1 cellular context compared by ENCODE assay signal in the genomic region with DNA sequence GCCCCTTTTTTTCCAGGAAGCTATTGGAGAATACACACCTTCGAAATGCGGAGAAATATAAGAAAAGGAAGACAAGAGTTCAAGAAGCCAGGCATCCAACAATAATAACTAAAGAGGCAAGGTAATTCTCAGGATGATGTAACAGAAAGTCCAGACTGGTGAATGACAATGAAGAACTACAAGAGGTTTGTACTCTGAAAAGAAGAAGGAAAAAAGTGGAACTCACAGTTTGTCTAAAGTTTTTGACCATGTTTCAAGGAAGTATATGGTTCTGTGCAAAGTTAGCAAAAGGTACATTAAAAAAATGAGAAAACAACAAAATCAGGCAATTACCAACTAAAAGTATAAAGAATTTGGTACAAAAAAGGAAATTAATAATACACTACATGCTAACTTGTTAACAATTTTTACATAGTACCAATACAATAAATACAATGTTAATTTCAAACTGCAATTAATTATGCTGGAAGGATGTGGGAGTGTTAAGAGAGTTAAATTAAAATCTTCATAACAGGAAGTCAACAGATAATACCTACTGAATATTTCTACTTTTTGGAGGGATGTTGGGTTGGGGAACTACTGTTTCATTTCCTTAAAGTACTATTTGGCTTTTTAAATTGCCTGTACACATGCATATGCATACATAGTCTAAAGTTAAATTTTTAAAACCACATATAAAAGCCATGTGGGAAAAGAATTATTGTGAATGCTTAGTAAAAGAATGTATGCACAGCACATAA.
TF ChIP-seq lines count a peak whose summit lies in the region.

No MANE protein-coding gene starts in this region.

TF ChIP-seq in GM23338, 12 proteins besides CTCF, POLR2A, EP300 and RAD21:
- TF ChIP-seq, protein P1, sequence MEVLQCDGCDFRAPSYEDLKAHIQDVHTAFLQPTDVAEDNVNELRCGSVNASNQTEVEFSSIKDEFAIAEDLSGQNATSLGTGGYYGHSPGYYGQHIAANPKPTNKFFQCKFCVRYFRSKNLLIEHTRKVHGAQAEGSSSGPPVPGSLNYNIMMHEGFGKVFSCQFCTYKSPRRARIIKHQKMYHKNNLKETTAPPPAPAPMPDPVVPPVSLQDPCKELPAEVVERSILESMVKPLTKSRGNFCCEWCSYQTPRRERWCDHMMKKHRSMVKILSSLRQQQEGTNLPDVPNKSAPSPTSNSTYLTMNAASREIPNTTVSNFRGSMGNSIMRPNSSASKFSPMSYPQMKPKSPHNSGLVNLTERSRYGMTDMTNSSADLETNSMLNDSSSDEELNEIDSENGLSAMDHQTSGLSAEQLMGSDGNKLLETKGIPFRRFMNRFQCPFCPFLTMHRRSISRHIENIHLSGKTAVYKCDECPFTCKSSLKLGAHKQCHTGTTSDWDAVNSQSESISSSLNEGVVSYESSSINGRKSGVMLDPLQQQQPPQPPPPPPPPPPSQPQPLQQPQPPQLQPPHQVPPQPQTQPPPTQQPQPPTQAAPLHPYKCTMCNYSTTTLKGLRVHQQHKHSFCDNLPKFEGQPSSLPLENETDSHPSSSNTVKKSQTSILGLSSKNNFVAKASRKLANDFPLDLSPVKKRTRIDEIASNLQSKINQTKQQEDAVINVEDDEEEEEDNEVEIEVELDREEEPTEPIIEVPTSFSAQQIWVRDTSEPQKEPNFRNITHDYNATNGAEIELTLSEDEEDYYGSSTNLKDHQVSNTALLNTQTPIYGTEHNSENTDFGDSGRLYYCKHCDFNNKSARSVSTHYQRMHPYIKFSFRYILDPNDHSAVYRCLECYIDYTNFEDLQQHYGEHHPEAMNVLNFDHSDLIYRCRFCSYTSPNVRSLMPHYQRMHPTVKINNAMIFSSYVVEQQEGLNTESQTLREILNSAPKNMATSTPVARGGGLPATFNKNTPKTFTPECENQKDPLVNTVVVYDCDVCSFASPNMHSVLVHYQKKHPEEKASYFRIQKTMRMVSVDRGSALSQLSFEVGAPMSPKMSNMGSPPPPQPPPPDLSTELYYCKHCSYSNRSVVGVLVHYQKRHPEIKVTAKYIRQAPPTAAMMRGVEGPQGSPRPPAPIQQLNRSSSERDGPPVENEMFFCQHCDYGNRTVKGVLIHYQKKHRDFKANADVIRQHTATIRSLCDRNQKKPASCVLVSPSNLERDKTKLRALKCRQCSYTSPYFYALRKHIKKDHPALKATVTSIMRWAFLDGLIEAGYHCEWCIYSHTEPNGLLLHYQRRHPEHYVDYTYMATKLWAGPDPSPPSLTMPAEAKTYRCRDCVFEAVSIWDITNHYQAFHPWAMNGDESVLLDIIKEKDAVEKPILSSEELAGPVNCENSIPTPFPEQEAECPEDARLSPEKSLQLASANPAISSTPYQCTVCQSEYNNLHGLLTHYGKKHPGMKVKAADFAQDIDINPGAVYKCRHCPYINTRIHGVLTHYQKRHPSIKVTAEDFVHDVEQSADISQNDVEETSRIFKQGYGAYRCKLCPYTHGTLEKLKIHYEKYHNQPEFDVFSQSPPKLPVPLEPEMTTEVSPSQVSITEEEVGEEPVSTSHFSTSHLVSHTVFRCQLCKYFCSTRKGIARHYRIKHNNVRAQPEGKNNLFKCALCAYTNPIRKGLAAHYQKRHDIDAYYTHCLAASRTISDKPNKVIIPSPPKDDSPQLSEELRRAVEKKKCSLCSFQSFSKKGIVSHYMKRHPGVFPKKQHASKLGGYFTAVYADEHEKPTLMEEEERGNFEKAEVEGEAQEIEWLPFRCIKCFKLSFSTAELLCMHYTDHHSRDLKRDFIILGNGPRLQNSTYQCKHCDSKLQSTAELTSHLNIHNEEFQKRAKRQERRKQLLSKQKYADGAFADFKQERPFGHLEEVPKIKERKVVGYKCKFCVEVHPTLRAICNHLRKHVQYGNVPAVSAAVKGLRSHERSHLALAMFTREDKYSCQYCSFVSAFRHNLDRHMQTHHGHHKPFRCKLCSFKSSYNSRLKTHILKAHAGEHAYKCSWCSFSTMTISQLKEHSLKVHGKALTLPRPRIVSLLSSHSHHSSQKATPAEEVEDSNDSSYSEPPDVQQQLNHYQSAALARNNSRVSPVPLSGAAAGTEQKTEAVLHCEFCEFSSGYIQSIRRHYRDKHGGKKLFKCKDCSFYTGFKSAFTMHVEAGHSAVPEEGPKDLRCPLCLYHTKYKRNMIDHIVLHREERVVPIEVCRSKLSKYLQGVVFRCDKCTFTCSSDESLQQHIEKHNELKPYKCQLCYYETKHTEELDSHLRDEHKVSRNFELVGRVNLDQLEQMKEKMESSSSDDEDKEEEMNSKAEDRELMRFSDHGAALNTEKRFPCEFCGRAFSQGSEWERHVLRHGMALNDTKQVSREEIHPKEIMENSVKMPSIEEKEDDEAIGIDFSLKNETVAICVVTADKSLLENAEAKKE (CRISPR knock-in tag; IDR thresholded peaks at IDR 0.05): no peak
- TF ChIP-seq STAT1 (IDR thresholded peaks at IDR 0.05; ENCODE audit: unreplicated experiment) (no peak), ZNF114 (CRISPR knock-in tag; IDR thresholded peaks at IDR 0.05) (no peak), CREB1 (CRISPR knock-in tag; IDR thresholded peaks at IDR 0.05; ENCODE audit: low read depth) (no peak), EZH2phosphoT487 (IDR thresholded peaks at IDR 0.05; ENCODE audit: unreplicated experiment) (no peak), EZH2 (IDR thresholded peaks at IDR 0.05; ENCODE audit: low read depth, unreplicated experiment) (no peak), ZNF331 (CRISPR knock-in tag; IDR thresholded peaks at IDR 0.05; ENCODE audit: low read depth) (no peak), POLR2AphosphoS5 (IDR thresholded peaks at IDR 0.05; ENCODE audit: low read depth) (no peak), JUNB (IDR thresholded peaks at IDR 0.05; ENCODE audit: unreplicated experiment) (no peak)
- TF ChIP-seq, protein P2, sequence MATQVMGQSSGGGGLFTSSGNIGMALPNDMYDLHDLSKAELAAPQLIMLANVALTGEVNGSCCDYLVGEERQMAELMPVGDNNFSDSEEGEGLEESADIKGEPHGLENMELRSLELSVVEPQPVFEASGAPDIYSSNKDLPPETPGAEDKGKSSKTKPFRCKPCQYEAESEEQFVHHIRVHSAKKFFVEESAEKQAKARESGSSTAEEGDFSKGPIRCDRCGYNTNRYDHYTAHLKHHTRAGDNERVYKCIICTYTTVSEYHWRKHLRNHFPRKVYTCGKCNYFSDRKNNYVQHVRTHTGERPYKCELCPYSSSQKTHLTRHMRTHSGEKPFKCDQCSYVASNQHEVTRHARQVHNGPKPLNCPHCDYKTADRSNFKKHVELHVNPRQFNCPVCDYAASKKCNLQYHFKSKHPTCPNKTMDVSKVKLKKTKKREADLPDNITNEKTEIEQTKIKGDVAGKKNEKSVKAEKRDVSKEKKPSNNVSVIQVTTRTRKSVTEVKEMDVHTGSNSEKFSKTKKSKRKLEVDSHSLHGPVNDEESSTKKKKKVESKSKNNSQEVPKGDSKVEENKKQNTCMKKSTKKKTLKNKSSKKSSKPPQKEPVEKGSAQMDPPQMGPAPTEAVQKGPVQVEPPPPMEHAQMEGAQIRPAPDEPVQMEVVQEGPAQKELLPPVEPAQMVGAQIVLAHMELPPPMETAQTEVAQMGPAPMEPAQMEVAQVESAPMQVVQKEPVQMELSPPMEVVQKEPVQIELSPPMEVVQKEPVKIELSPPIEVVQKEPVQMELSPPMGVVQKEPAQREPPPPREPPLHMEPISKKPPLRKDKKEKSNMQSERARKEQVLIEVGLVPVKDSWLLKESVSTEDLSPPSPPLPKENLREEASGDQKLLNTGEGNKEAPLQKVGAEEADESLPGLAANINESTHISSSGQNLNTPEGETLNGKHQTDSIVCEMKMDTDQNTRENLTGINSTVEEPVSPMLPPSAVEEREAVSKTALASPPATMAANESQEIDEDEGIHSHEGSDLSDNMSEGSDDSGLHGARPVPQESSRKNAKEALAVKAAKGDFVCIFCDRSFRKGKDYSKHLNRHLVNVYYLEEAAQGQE (IDR thresholded peaks at IDR 0.05; ENCODE audit: unreplicated experiment): no peak
- TF ChIP-seq, protein P3, sequence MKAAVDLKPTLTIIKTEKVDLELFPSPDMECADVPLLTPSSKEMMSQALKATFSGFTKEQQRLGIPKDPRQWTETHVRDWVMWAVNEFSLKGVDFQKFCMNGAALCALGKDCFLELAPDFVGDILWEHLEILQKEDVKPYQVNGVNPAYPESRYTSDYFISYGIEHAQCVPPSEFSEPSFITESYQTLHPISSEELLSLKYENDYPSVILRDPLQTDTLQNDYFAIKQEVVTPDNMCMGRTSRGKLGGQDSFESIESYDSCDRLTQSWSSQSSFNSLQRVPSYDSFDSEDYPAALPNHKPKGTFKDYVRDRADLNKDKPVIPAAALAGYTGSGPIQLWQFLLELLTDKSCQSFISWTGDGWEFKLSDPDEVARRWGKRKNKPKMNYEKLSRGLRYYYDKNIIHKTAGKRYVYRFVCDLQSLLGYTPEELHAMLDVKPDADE (IDR thresholded peaks at IDR 0.05): no peak
